10 cellular contexts compared by ENCODE assay signal in the genomic region with DNA sequence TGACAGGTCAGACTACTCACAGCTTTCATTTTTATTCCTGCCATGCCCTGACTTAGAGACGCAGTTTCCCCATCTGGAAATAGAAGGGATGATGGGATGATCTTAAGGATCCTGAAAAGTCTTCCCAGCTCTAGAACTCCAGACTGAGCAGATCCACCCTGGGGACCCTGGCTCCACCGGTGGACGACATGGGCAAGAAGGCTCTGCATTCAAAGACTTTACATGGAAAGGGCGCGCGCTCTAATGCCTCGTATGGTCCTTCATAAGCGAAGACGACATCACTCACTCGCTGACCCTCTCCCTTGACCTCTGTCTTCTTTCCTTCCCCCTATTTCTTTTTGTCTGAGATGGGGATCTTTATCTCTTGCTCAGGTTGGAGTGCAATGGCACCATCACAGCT. TPM values are rescaled to one million over a fixed set of nuclear protein-coding genes. Genes with fewer than 3 reads are reported as not detected.
"Had no signal": no experiment of that assay in that cellular context is flagged by ENCODE, and none has a peak within 500 bp of the region (broad histone marks: within the 10 kb centered on the region; RNA-seq: fewer than 3 reads in every experiment).

No MANE protein-coding gene starts in this region.

- H3K27ac ChIP-seq: HL-60, KMS-11 had no signal

- ATAC-seq: GM23338, HCT116, HepG2 had no signal

- H3K4me1 ChIP-seq: HAP-1 had no signal

- H3K9ac ChIP-seq: KMS-11 had no signal

- H3K4me2 ChIP-seq: GM23338, KMS-11 had no signal

- H3K4me3 ChIP-seq: GM23338, HAP-1 had no signal

- H3K9me3 ChIP-seq: HAP-1 had no signal

- DNase-seq: H7, HFFc6, Karpas-422, KBM-7 had no signal

- H3K36me3 ChIP-seq: HAP-1 had no signal

RNA-seq across cellular contexts. Expression of gene PHF21B, which starts 24.4 kb away (rescaled TPM):
- total RNA-seq: HepG2, HFFc6 had no signal
